10 cellular contexts compared by ENCODE assay signal in genomic region chr16:28918698-28919097, GRCh38. TPM values are rescaled to one million over a fixed set of nuclear protein-coding genes. Genes with fewer than 3 reads are reported as not detected.
"Had no signal": no experiment of that assay in that cellular context is flagged by ENCODE, and none has a peak within 500 bp of the region (broad histone marks: within the 10 kb centered on the region; RNA-seq: fewer than 3 reads in every experiment).

No MANE protein-coding gene starts in this region.

- FAIRE-seq: HepG2, HTR-8/SVneo had no signal

- DNase-seq: IMR-90, KBM-7, KG1 had no signal

- H3K27ac ChIP-seq: HL-60, KMS-11 had no signal

- H3K9ac ChIP-seq: KMS-11 had no signal

- H3K4me2 ChIP-seq: KMS-11 had no signal

- ATAC-seq: HepG2 had no signal

RNA-seq across cellular contexts. Expression of gene CD19, which starts 13.1 kb away (rescaled TPM):
- total RNA-seq: HT-29, HT1080, IMR-90 had no signal
- polyA plus RNA-seq: IMR-90 had no signal

RNA-seq across cellular contexts. Expression of gene ATP2A1, which starts 40.4 kb away (rescaled TPM):
- total RNA-seq: HT1080 had no signal
- polyA plus RNA-seq: IgD-negative memory B cell had no signal
